9 cellular contexts compared by ENCODE assay signal in the genomic region with DNA sequence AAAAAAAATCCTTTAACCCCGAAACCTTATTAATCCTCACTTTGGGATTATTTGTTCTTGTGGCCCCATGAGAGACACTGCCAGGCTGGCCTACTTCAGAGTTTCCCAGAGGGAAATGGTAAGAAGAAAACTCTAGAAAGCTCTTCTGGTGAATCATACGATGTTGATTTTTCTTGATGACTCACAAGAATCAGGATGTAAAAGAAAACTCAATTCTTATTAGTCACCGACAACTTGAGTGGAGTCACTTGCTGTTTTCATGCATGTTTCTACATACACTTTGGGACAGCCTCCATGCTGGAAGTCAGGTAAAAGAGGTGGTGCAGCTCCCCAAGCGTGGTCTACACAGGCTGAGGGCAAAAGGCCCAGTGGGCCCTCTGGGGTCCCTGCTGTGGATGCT. TPM values are rescaled to one million over a fixed set of nuclear protein-coding genes. Genes with fewer than 3 reads are reported as not detected.
DNase-seq lines count a peak whose midpoint lies in the region; ATAC-seq and FAIRE-seq lines count a peak whose summit lies in the region.
"Had no signal": no experiment of that assay in that cellular context is flagged by ENCODE, and none has a peak within 500 bp of the region (broad histone marks: within the 10 kb centered on the region; RNA-seq: fewer than 3 reads in every experiment).

No MANE protein-coding gene starts in this region.

- ATAC-seq in stimulated activated memory B cell treated with anti-CD40 and anti-IgM and Interleukin-4, amounts not matched to agents 10 μg/mL and 1 μg/mL and 100 μg/mL, for 72 hours: no peak
- ATAC-seq: left ventricle myocardium superior had no signal

- H2AFZ ChIP-seq in neuronal stem cell (ENCODE audit: low read length): no peak overlapping the region

- H3K79me1 ChIP-seq in neuronal stem cell (ENCODE audit: low read depth, low read length): no peaks in the 10 kb centered on the region

- peak; percentile 21 for DNase-seq in activated naive CD4-positive, alpha-beta T cell treated with anti-CD3 and anti-CD28 coated beads for 36 hours
- DNase-seq in activated naive CD4-positive, alpha-beta T cell (lab: John Stamatoyannopoulos, UW): no peak
- DNase-seq in activated CD4-positive, alpha-beta memory T cell treated with anti-CD3 and anti-CD28 coated beads, Interleukin-2, amount 10 ng/mL, durations not matched to agents 7 days and 5 days: no peak
- DNase-seq in hepatic stellate cell (ENCODE audit: low spot score) (peak; percentile 87), urothelium cell line (ENCODE audit: low spot score) (peak; percentile 69), neuronal stem cell (ENCODE audit: low spot score) (no peak), anterior cingulate cortex (lab: John Stamatoyannopoulos, UW) (no peak)
- DNase-seq: left ventricle myocardium superior had no signal

- H3K14ac ChIP-seq in neuronal stem cell (ENCODE audit: low read length): no peak overlapping the region

- CTCF ChIA-PET in activated naive CD4-positive, alpha-beta T cell treated with anti-CD3 and anti-CD28 coated beads for 36 hours (lab: Charles Lee): interaction anchor here (0.6 to 1.8 kb wide), 8 partner anchors 21 to 482 kb away, joined by 3 to 5 read pairs (median 3); no protein-coding TSS in a partner anchor
- CTCF ChIA-PET in activated CD4-positive, alpha-beta memory T cell treated with anti-CD3 and anti-CD28 coated beads, Interleukin-2, amount 10 ng/mL, durations not matched to agents 7 days and 5 days (lab: Charles Lee): interaction anchor here (1.2 to 8.1 kb wide), 4 partner anchors 9 to 480 kb away, joined by 3 to 145 read pairs (median 4); no protein-coding TSS in a partner anchor

- H2BK120ac ChIP-seq in neuronal stem cell (ENCODE audit: low read depth, low read length): no peak overlapping the region

- H3K23ac ChIP-seq in neuronal stem cell (ENCODE audit: low read depth, low read length, poor library complexity): no peak overlapping the region

- H2BK12ac ChIP-seq in neuronal stem cell (ENCODE audit: low read length): no peak overlapping the region

- no peak overlapping the region for H4K8ac ChIP-seq in neuronal stem cell (ENCODE audit: low read depth, low read length)

- intact Hi-C loops in activated naive CD4-positive, alpha-beta T cell treated with anti-CD3 and anti-CD28 coated beads for 36 hours (cut with micrococcal nuclease): loop anchor here (1.0 to 2.0 kb wide), 2 partner anchors 10 to 20 kb away; no protein-coding TSS in a partner anchor

- H3K4me1 ChIP-seq in neuronal stem cell (ENCODE audit: control insufficient read depth in 2 of 2, insufficient read depth in 1 of 2, low read depth in 1 of 2, low read length in 2 of 2): peaks cover 8 to 12% of the 10 kb centered on the region in 2 donors

- H3K4ac ChIP-seq in neuronal stem cell (ENCODE audit: low read length): no peak overlapping the region

- H3K9ac ChIP-seq in neuronal stem cell (ENCODE audit: low read depth, low read length, poor library complexity): no peak overlapping the region

- H3K27ac Mint-ChIP-seq in activated naive CD4-positive, alpha-beta T cell treated with anti-CD3 and anti-CD28 coated beads for 36 hours: peak overlapping the region; percentile 50
- peak overlapping the region; percentile 42 for H3K27ac Mint-ChIP-seq in activated CD4-positive, alpha-beta memory T cell treated with anti-CD3 and anti-CD28 coated beads, Interleukin-2, amount 10 ng/mL, durations not matched to agents 7 days and 5 days
- H3K27ac Mint-ChIP-seq in stimulated activated memory B cell treated with anti-CD40 and anti-IgM and Interleukin-4, amounts not matched to agents 10 μg/mL and 1 μg/mL and 100 μg/mL, for 72 hours: no peak overlapping the region

- no peak overlapping the region for H3K4me3 Mint-ChIP-seq in activated naive CD4-positive, alpha-beta T cell treated with anti-CD3 and anti-CD28 coated beads for 36 hours
- H3K4me3 Mint-ChIP-seq in activated CD4-positive, alpha-beta memory T cell treated with anti-CD3 and anti-CD28 coated beads, Interleukin-2, amount 10 ng/mL, durations not matched to agents 7 days and 5 days: no peak overlapping the region
- H3K4me3 Mint-ChIP-seq in stimulated activated memory B cell treated with anti-CD40 and anti-IgM and Interleukin-4, amounts not matched to agents 10 μg/mL and 1 μg/mL and 100 μg/mL, for 72 hours: no peak overlapping the region

- H3K27ac ChIP-seq in neuronal stem cell (replicated peaks; ENCODE audit: low read length): no peak overlapping the region

- H3K18ac ChIP-seq in neuronal stem cell (ENCODE audit: low read length): no peak overlapping the region

- H2BK5ac ChIP-seq in neuronal stem cell (ENCODE audit: low read length): no peak overlapping the region

- WGBS in neuronal stem cell (ENCODE audit: extremely low coverage in 2 of 2, insufficient read length in 2 of 2, insufficient replicate concordance in 1 of 2), 2 donors: no CpG with 5 or more reads among the region's 4 CpGs

- no peak overlapping the region for H4K91ac ChIP-seq in neuronal stem cell (ENCODE audit: low read depth, low read length, poor library complexity)

- no peaks in the 10 kb centered on the region for H3K36me3 Mint-ChIP-seq in activated naive CD4-positive, alpha-beta T cell treated with anti-CD3 and anti-CD28 coated beads for 36 hours (ENCODE audit: low read depth)
- H3K36me3 Mint-ChIP-seq in activated CD4-positive, alpha-beta memory T cell treated with anti-CD3 and anti-CD28 coated beads, Interleukin-2, amount 10 ng/mL, durations not matched to agents 7 days and 5 days (ENCODE audit: low read depth): no peaks in the 10 kb centered on the region
- no peaks in the 10 kb centered on the region for H3K36me3 Mint-ChIP-seq in stimulated activated memory B cell treated with anti-CD40 and anti-IgM and Interleukin-4, amounts not matched to agents 10 μg/mL and 1 μg/mL and 100 μg/mL, for 72 hours

- no peak overlapping the region for H3K4me3 ChIP-seq in neuronal stem cell (ENCODE audit: low read length in 2 of 2)

- POLR2A ChIA-PET in activated CD4-positive, alpha-beta memory T cell treated with anti-CD3 and anti-CD28 coated beads, Interleukin-2, amount 10 ng/mL, durations not matched to agents 7 days and 5 days (lab: Charles Lee): interaction anchor here (1.3 kb wide), 1 partner anchor 17 kb away, joined by 3 read pairs; no protein-coding TSS in a partner anchor

- H3K9me3 ChIP-seq in neuronal stem cell (replicated peaks in 1 of 2; ENCODE audit: control insufficient read depth in 2 of 2, insufficient read depth in 1 of 2, low read depth in 1 of 2, low read length in 2 of 2): no peaks in the 10 kb centered on the region

- H3K27me3 ChIP-seq in neuronal stem cell (ENCODE audit: control insufficient read depth in 3 of 3, insufficient read depth in 3 of 3, low read depth in 1 of 3, low read length in 3 of 3): no peaks in the 10 kb centered on the region

- H3K4me1 Mint-ChIP-seq in activated naive CD4-positive, alpha-beta T cell treated with anti-CD3 and anti-CD28 coated beads for 36 hours (ENCODE audit: low read depth): peaks cover 15% of the 10 kb centered on the region
- H3K4me1 Mint-ChIP-seq in activated CD4-positive, alpha-beta memory T cell treated with anti-CD3 and anti-CD28 coated beads, Interleukin-2, amount 10 ng/mL, durations not matched to agents 7 days and 5 days: peaks cover 47% of the 10 kb centered on the region
- peaks cover 49% of the 10 kb centered on the region for H3K4me1 Mint-ChIP-seq in stimulated activated memory B cell treated with anti-CD40 and anti-IgM and Interleukin-4, amounts not matched to agents 10 μg/mL and 1 μg/mL and 100 μg/mL, for 72 hours

- peaks cover 11 to 15% of the 10 kb centered on the region in 2 donors for H3K36me3 ChIP-seq in neuronal stem cell (replicated peaks in 1 of 2; ENCODE audit: control insufficient read depth in 2 of 2, insufficient read depth in 2 of 2, low read length in 2 of 2)

- no peaks in the 10 kb centered on the region for H3K9me3 Mint-ChIP-seq in activated naive CD4-positive, alpha-beta T cell treated with anti-CD3 and anti-CD28 coated beads for 36 hours
- H3K9me3 Mint-ChIP-seq in activated CD4-positive, alpha-beta memory T cell treated with anti-CD3 and anti-CD28 coated beads, Interleukin-2, amount 10 ng/mL, durations not matched to agents 7 days and 5 days: no peaks in the 10 kb centered on the region
- no peaks in the 10 kb centered on the region for H3K9me3 Mint-ChIP-seq in stimulated activated memory B cell treated with anti-CD40 and anti-IgM and Interleukin-4, amounts not matched to agents 10 μg/mL and 1 μg/mL and 100 μg/mL, for 72 hours

- no peaks in the 10 kb centered on the region for H3K27me3 Mint-ChIP-seq in activated naive CD4-positive, alpha-beta T cell treated with anti-CD3 and anti-CD28 coated beads for 36 hours (ENCODE audit: low read depth)
- H3K27me3 Mint-ChIP-seq in activated CD4-positive, alpha-beta memory T cell treated with anti-CD3 and anti-CD28 coated beads, Interleukin-2, amount 10 ng/mL, durations not matched to agents 7 days and 5 days: peaks cover 6% of the 10 kb centered on the region
- H3K27me3 Mint-ChIP-seq in stimulated activated memory B cell treated with anti-CD40 and anti-IgM and Interleukin-4, amounts not matched to agents 10 μg/mL and 1 μg/mL and 100 μg/mL, for 72 hours: no peaks in the 10 kb centered on the region

- no peak overlapping the region for H2AK5ac ChIP-seq in neuronal stem cell (ENCODE audit: low read depth, low read length)

- FAIRE-seq in urothelium cell line (lab: Jason Lieb, UNC): no peak

- H3K4me2 ChIP-seq in neuronal stem cell (ENCODE audit: insufficient read depth, low read length, poor library complexity, severe bottlenecking): no peak overlapping the region

- no peak overlapping the region for H2BK15ac ChIP-seq in neuronal stem cell (ENCODE audit: low read length)

RNA-seq across cellular contexts. Expression of gene MYO5C, which starts 42.8 kb away (rescaled TPM):
- under 1 TPM; 0.19 to 0.25 TPM for total RNA-seq in activated naive CD4-positive, alpha-beta T cell treated with anti-CD3 and anti-CD28 coated beads for 36 hours
- total RNA-seq in activated CD4-positive, alpha-beta memory T cell treated with anti-CD3 and anti-CD28 coated beads, Interleukin-2, amount 10 ng/mL, durations not matched to agents 7 days and 5 days: 1 to 10 TPM; 1.3 to 1.4 TPM
- 4.4 TPM for polyA plus RNA-seq in neuronal stem cell (2013, experiment 1 of 2)
- polyA plus RNA-seq in neuronal stem cell (2013, experiment 2 of 2): 4.4 TPM

Comparison
In these comparisons a context has a peak if more than half of its experiments do, and no peak if none do; other contexts are left out.
1. DNase-seq: peak in activated naive CD4-positive, alpha-beta T cell treated with anti-CD3 and anti-CD28 coated beads for 36 hours (single experiment), hepatic stellate cell (single experiment) and urothelium cell line (single experiment); none in activated naive CD4-positive, alpha-beta T cell (0 of 4), activated CD4-positive, alpha-beta memory T cell treated with anti-CD3 and anti-CD28 coated beads, Interleukin-2, amount 10 ng/mL, durations not matched to agents 7 days and 5 days (single experiment), neuronal stem cell (single experiment) and anterior cingulate cortex (0 of 58).